ENCODE assay signal across 10 cellular contexts in genomic region chr7:143395187-143396149, GRCh38. TPM values are rescaled to one million over a fixed set of nuclear protein-coding genes. Genes with fewer than 3 reads are reported as not detected.
DNase-seq lines count a peak whose midpoint lies in the region; ATAC-seq, FAIRE-seq and TF ChIP-seq lines count a peak whose summit lies in the region.
"Had no signal": no experiment of that assay in that cellular context is flagged by ENCODE, and none has a peak within 500 bp of the region (broad histone marks: within the 10 kb centered on the region; RNA-seq: fewer than 3 reads in every experiment).

No MANE protein-coding gene starts in this region.

- H3K4me2 ChIP-seq in GM23248 (ENCODE audit: unreplicated experiment), result no peak overlapping the region

- intact Hi-C loops in left lung (cut with DNase I) (no loop called here), prostate gland (cut with DNase I) (loop anchor here (10.0 kb wide), 1 partner anchor 541 kb away; the partner anchor contains the start of gene EPHB6)

- peaks cover 14% of the 10 kb centered on the region for H3K36me3 ChIP-seq in GM23248 (ENCODE audit: low read depth)
- H3K36me3 ChIP-seq in left lung, result peaks cover 0 to 50% of the 10 kb centered on the region in 2 donors
- no peaks in the 10 kb centered on the region for H3K36me3 ChIP-seq in prostate gland

- no peak for ATAC-seq in activated T-helper 17 cell treated with anti-CD3 and anti-CD28 coated beads, Interleukin-2, amount 50 U/mL, for 72 hours (replicated peaks)
- ATAC-seq in left lung, result peak; percentile 35
- no peak for ATAC-seq in HG02610 (IDR thresholded peaks at IDR 0.05; ENCODE audit: unreplicated experiment)
- ATAC-seq in HG02973 (IDR thresholded peaks at IDR 0.05; ENCODE audit: unreplicated experiment), result no peak

- no peak for TF ChIP-seq POLR2A in prostate gland (IDR thresholded peaks at IDR 0.05)

- H3K27ac Mint-ChIP-seq in activated T-helper 17 cell treated with anti-CD3 and anti-CD28 coated beads, Interleukin-2, amount 50 U/mL, for 72 hours, result peak overlapping the region; percentile 64

- no peaks in the 10 kb centered on the region for H3K27me3 Mint-ChIP-seq in activated T-helper 17 cell treated with anti-CD3 and anti-CD28 coated beads, Interleukin-2, amount 50 U/mL, for 72 hours

- H3K4me3 ChIP-seq in AG09309 (ENCODE audit: control insufficient read depth, low read depth, low read length), result no peak overlapping the region
- H3K4me3 ChIP-seq in GM23248, result no peak overlapping the region
- no peak overlapping the region for H3K4me3 ChIP-seq in left lung
- H3K4me3 ChIP-seq in prostate gland, result no peak overlapping the region

- peaks cover 5% of the 10 kb centered on the region for H3K4me1 Mint-ChIP-seq in activated T-helper 17 cell treated with anti-CD3 and anti-CD28 coated beads, Interleukin-2, amount 50 U/mL, for 72 hours

- no peaks in the 10 kb centered on the region for H3K79me2 ChIP-seq in GM23248 (ENCODE audit: insufficient read depth)

- H3K9me2 ChIP-seq in GM23248 (ENCODE audit: insufficient read depth), result no peaks in the 10 kb centered on the region

- DNase-seq in AG09309 (ENCODE audit: low read depth) (no peak), GM23248 (peak; percentile 42), left lung (peak in 1 of 2 donors; percentile 72), RCC 7860 (ENCODE audit: low spot score) (no peak), prostate gland (ENCODE audit: low spot score) (no peak)

- H4K20me1 ChIP-seq in GM23248 (ENCODE audit: insufficient read depth), result no peaks in the 10 kb centered on the region

- H3K4me3 Mint-ChIP-seq in activated T-helper 17 cell treated with anti-CD3 and anti-CD28 coated beads, Interleukin-2, amount 50 U/mL, for 72 hours, result no peak overlapping the region

- H3K9me3 ChIP-seq in GM23248 (ENCODE audit: low read depth) (no peaks in the 10 kb centered on the region), left lung (no peaks in the 10 kb centered on the region), prostate gland (no peaks in the 10 kb centered on the region)

- no peak overlapping the region for H3K9ac ChIP-seq in GM23248

- H3K36me3 Mint-ChIP-seq in activated T-helper 17 cell treated with anti-CD3 and anti-CD28 coated beads, Interleukin-2, amount 50 U/mL, for 72 hours (ENCODE audit: low read depth), result peaks cover 33% of the 10 kb centered on the region

- H3K4me1 ChIP-seq in GM23248 (ENCODE audit: insufficient read depth), result peaks cover 29% of the 10 kb centered on the region
- peaks cover 21 to 52% of the 10 kb centered on the region in 2 donors for H3K4me1 ChIP-seq in left lung
- H3K4me1 ChIP-seq in prostate gland (replicated peaks), result no peaks in the 10 kb centered on the region

- in situ Hi-C loops in GM23248 (cut with MboI), result no loop called here

- H3K27me3 ChIP-seq in GM23248 (replicated peaks; ENCODE audit: insufficient read depth) (no peaks in the 10 kb centered on the region), left lung (no peaks in the 10 kb centered on the region), prostate gland (replicated peaks; ENCODE audit: insufficient read depth) (no peaks in the 10 kb centered on the region)

- peaks cover 31% of the 10 kb centered on the region for H3F3A ChIP-seq in GM23248 (ENCODE audit: insufficient read depth)

- FAIRE-seq in RCC 7860 (lab: Jason Lieb, UNC), result no peak

- WGBS in GM23248 (ENCODE audit: low coverage in 1 of 2, low lambda C conversion rate in 2 of 2, missing lambda C conversion rate in 2 of 2), 2 experiments, result 80 to 83% methylated on average over 21 of the region's 21 CpGs
- WGBS in prostate gland, result 74% methylated on average over 21 of the region's 21 CpGs

- TF ChIP-seq CTCF in AG09309 (IDR thresholded peaks at IDR 0.05; ENCODE audit: control insufficient read depth, insufficient read depth, low read depth, low read length, missing control alignments), result peak; percentile 27
- TF ChIP-seq CTCF in left lung (IDR thresholded peaks at IDR 0.05), result peak; percentile 19 to 20
- no peak for TF ChIP-seq CTCF in prostate gland (IDR thresholded peaks at IDR 0.05)

- no peak overlapping the region for H3K27ac ChIP-seq in GM23248
- peak overlapping the region; percentile 19 to 46 for H3K27ac ChIP-seq in left lung
- H3K27ac ChIP-seq in prostate gland, result no peak overlapping the region

- H3K9me3 Mint-ChIP-seq in activated T-helper 17 cell treated with anti-CD3 and anti-CD28 coated beads, Interleukin-2, amount 50 U/mL, for 72 hours, result no peaks in the 10 kb centered on the region

- H2AFZ ChIP-seq in GM23248, result no peak overlapping the region

RNA-seq across cellular contexts. Expression of gene EPHA1, which starts 13.2 kb away (rescaled TPM):
- total RNA-seq in GM23248 (2014; rRNA removed; shearing (Covaris generic)), result not detected in 2 replicates
- 0.80 and 0.83 TPM in 2 replicates for polyA plus RNA-seq in GM23248 (2016; fragmentation: Nextera tagmentation; extraction: Ambion mirVana)
- 1 to 10 TPM in 1 of 2 donors, under 1 TPM in 1; 0.65 to 1.8 TPM for total RNA-seq in activated T-helper 17 cell treated with anti-CD3 and anti-CD28 coated beads, Interleukin-2, amount 50 U/mL, for 72 hours
- 10 to 100 TPM; 11.6 to 16.1 TPM for total RNA-seq in left lung
- 10 to 100 TPM; 10.5 to 15.7 TPM for total RNA-seq in prostate gland
- total RNA-seq: NCI-H460 had no signal

RNA-seq across cellular contexts. Expression of gene ZYX, which starts 14.3 kb away (rescaled TPM):
- 140 and 148 TPM in 2 replicates for total RNA-seq in GM23248 (2014; rRNA removed; shearing (Covaris generic))
- 380 and 396 TPM in 2 replicates for polyA plus RNA-seq in GM23248 (2016; fragmentation: Nextera tagmentation; extraction: Ambion mirVana)
- 100 to 1,000 TPM; 116 to 146 TPM for total RNA-seq in activated T-helper 17 cell treated with anti-CD3 and anti-CD28 coated beads, Interleukin-2, amount 50 U/mL, for 72 hours
- 100 to 1,000 TPM; 180 to 307 TPM for total RNA-seq in left lung
- total RNA-seq in prostate gland, result 100 to 1,000 TPM in 1 of 2 donors, 10 to 100 TPM in 1; 55.8 to 256 TPM

RNA-seq across cellular contexts. Expression of gene FAM131B, which starts 33.0 kb away (rescaled TPM):
- total RNA-seq in GM23248 (2014; rRNA removed; shearing (Covaris generic)), result 3.0 TPM in 2 replicates
- 0.50 and 1.1 TPM in 2 replicates for polyA plus RNA-seq in GM23248 (2016; fragmentation: Nextera tagmentation; extraction: Ambion mirVana)
- total RNA-seq in activated T-helper 17 cell treated with anti-CD3 and anti-CD28 coated beads, Interleukin-2, amount 50 U/mL, for 72 hours, result 1 to 10 TPM in 1 of 2 donors, under 1 TPM in 1; 0.85 to 1.1 TPM
- total RNA-seq in left lung (1 to 10 TPM in 1 of 2 donors, under 1 TPM in 1; 0.60 to 1.6 TPM), prostate gland (1 to 10 TPM in 1 of 2 donors, under 1 TPM in 1; 0.32 to 1.2 TPM)

RNA-seq across cellular contexts. Expression of gene TAS2R60, which starts 47.8 kb away (rescaled TPM):
- not detected in 2 replicates for total RNA-seq in GM23248 (2014; rRNA removed; shearing (Covaris generic))
- not detected in 2 replicates for polyA plus RNA-seq in GM23248 (2016; fragmentation: Nextera tagmentation; extraction: Ambion mirVana)
- not detected for total RNA-seq in activated T-helper 17 cell treated with anti-CD3 and anti-CD28 coated beads, Interleukin-2, amount 50 U/mL, for 72 hours
- total RNA-seq in left lung, result not detected
- not detected for total RNA-seq in prostate gland
- total RNA-seq: NCI-H460 had no signal
- polyA plus RNA-seq: urinary bladder had no signal

Comparison
In these comparisons a context has a peak if more than half of its experiments do, and no peak if none do; other contexts are left out.
1. CTCF ChIP-seq: peak in AG09309 (single experiment) and left lung (2 of 2); none in prostate gland (0 of 4).
2. H3K27ac ChIP-seq: peak in left lung (2 of 2); none in GM23248 (single experiment) and prostate gland (0 of 2).
3. RNA of gene EPHA1, which starts 13.2 kb away (total RNA-seq): 11.6 to 16.1 TPM in left lung and 10.5 to 15.7 TPM in prostate gland; 0.65 to 1.8 TPM in activated T-helper 17 cell treated with anti-CD3 and anti-CD28 coated beads, Interleukin-2, amount 50 U/mL, for 72 hours and not detected in GM23248; every median in the first group is over 4 times any median in the second.